Comparison of ENCODE assay signal across 1 cellular context in the genomic region with DNA sequence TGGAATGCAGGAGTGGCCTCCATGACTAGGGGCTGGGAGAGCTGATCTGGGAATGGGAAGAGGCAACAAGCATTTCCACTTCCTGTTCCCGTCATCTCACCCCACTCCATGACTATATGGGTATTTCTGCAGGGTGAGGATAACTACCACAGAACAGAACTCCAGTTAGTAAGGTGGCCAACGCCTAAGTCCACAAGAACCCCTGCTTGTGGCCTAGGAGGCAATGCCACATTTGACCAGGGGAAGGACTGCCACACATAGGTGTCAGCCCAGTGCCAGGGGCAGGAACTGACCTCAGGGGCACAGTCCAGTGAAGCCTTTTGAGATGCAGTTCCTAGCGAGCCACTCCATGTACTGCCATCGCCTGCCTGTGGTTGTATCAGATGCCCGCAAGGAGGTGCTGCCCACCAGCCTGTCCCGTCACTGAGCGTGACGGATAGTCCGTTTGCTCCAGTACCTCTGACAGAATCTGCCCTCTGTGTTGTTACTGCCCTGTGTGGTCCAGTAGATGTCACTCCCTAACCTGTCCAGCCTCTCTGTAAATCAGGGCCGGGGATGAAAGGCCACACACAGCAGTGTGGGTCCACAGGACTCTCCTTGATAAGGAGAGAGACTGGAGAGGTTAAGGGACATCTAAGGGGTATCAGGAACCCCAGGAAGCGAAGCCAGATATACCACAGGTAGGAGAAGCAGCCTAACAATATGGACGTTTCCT.
A peak's percentile ranks its signal among the peaks of the same experiment; 100 is the strongest.
TF ChIP-seq lines count a peak whose summit lies in the region.

No MANE protein-coding gene starts in this region.

TF ChIP-seq in HepG2, 621 proteins besides CTCF, POLR2A, EP300 and RAD21 (continued from another document and continues in another):
- TF ChIP-seq, protein P1, sequence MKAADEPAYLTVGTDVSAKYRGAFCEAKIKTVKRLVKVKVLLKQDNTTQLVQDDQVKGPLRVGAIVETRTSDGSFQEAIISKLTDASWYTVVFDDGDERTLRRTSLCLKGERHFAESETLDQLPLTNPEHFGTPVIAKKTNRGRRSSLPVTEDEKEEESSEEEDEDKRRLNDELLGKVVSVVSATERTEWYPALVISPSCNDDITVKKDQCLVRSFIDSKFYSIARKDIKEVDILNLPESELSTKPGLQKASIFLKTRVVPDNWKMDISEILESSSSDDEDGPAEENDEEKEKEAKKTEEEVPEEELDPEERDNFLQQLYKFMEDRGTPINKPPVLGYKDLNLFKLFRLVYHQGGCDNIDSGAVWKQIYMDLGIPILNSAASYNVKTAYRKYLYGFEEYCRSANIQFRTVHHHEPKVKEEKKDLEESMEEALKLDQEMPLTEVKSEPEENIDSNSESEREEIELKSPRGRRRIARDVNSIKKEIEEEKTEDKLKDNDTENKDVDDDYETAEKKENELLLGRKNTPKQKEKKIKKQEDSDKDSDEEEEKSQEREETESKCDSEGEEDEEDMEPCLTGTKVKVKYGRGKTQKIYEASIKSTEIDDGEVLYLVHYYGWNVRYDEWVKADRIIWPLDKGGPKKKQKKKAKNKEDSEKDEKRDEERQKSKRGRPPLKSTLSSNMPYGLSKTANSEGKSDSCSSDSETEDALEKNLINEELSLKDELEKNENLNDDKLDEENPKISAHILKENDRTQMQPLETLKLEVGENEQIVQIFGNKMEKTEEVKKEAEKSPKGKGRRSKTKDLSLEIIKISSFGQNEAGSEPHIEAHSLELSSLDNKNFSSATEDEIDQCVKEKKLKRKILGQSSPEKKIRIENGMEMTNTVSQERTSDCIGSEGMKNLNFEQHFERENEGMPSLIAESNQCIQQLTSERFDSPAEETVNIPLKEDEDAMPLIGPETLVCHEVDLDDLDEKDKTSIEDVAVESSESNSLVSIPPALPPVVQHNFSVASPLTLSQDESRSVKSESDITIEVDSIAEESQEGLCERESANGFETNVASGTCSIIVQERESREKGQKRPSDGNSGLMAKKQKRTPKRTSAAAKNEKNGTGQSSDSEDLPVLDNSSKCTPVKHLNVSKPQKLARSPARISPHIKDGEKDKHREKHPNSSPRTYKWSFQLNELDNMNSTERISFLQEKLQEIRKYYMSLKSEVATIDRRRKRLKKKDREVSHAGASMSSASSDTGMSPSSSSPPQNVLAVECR (CRISPR knock-in tag; IDR thresholded peaks at IDR 0.05; ENCODE audit: borderline replicate concordance) = peak; percentile 53; the same call in 1 of the 2 replicates
- TF ChIP-seq ZNF616 (CRISPR knock-in tag; IDR thresholded peaks at IDR 0.05; ENCODE audit: low read depth) = 0 out of 2 replicates have a peak, but pooled peaks have one; percentile 54
- TF ChIP-seq BHLHE40 (IDR thresholded peaks at IDR 0.05; ENCODE audit: low read length) = 0 out of 2 replicates have a peak, but pooled peaks have one; percentile 28
- TF ChIP-seq ESRRA (CRISPR knock-in tag; IDR thresholded peaks at IDR 0.05; ENCODE audit: low read depth) = peak; percentile 22; the same call in 1 of the 2 replicates
- TF ChIP-seq, protein P2, sequence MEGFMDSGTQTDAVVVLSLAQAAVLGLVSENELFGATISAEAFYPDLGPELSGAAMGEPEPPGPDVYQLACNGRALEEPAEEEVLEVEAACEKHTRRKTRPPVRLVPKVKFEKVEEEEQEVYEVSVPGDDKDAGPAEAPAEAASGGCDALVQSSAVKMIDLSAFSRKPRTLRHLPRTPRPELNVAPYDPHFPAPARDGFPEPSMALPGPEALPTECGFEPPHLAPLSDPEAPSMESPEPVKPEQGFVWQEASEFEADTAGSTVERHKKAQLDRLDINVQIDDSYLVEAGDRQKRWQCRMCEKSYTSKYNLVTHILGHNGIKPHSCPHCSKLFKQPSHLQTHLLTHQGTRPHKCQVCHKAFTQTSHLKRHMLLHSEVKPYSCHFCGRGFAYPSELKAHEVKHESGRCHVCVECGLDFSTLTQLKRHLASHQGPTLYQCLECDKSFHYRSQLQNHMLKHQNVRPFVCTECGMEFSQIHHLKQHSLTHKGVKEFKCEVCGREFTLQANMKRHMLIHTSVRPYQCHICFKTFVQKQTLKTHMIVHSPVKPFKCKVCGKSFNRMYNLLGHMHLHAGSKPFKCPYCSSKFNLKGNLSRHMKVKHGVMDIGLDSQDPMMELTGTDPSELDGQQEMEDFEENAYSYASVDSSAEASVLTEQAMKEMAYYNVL (CRISPR knock-in tag; IDR thresholded peaks at IDR 0.05; ENCODE audit: borderline replicate concordance) = 0 out of 2 replicates have a peak, but pooled peaks have one; percentile 56
- TF ChIP-seq MED13 (CRISPR knock-in tag; IDR thresholded peaks at IDR 0.05) = no peak
- no peak for TF ChIP-seq PAF1 (CRISPR knock-in tag; IDR thresholded peaks at IDR 0.05)
- TF ChIP-seq MYC (CRISPR knock-in tag; IDR thresholded peaks at IDR 0.05; ENCODE audit: borderline replicate concordance) = peak; percentile 44; the same call in 1 of the 2 replicates
- TF ChIP-seq PITX1 (CRISPR knock-in tag; IDR thresholded peaks at IDR 0.05) = peak; percentile 33; the same call in 1 of the 2 replicates
- no peak for TF ChIP-seq FOXP1 (IDR thresholded peaks at IDR 0.05)
- TF ChIP-seq FOXP1 (CRISPR knock-in tag; IDR thresholded peaks at IDR 0.05) = peak; percentile 38; the same call in 1 of the 2 replicates
- TF ChIP-seq ADNP (CRISPR knock-in tag; IDR thresholded peaks at IDR 0.05) = peak; percentile 7; the same call in 1 of the 2 replicates
- peak; percentile 59; the same call in 1 of the 2 replicates for TF ChIP-seq ZNF292 (CRISPR knock-in tag; IDR thresholded peaks at IDR 0.05; ENCODE audit: borderline replicate concordance, low read depth)
- TF ChIP-seq DMAP1 (CRISPR knock-in tag; IDR thresholded peaks at IDR 0.05) = peak; percentile 58; the same call in 1 of the 2 replicates
- TF ChIP-seq, protein P3, sequence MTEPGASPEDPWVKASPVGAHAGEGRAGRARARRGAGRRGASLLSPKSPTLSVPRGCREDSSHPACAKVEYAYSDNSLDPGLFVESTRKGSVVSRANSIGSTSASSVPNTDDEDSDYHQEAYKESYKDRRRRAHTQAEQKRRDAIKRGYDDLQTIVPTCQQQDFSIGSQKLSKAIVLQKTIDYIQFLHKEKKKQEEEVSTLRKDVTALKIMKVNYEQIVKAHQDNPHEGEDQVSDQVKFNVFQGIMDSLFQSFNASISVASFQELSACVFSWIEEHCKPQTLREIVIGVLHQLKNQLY (CRISPR knock-in tag; IDR thresholded peaks at IDR 0.05) = no peak; the same call in 1 of the 2 replicates
- TF ChIP-seq FOXK2 (IDR thresholded peaks at IDR 0.05) = peak; percentile 44
- peak; percentile 41 for TF ChIP-seq YY1 (IDR thresholded peaks at IDR 0.05; ENCODE audit: insufficient read depth, insufficient replicate concordance, low read depth, low read length)
- peak; percentile 76 for TF ChIP-seq THAP11 (CRISPR knock-in tag; IDR thresholded peaks at IDR 0.05)
- peak; percentile 84 for TF ChIP-seq SALL1 (CRISPR knock-in tag; IDR thresholded peaks at IDR 0.05)
- TF ChIP-seq NCOR1 (IDR thresholded peaks at IDR 0.05; ENCODE audit: borderline replicate concordance, low read length) = no peak
- peak; percentile 60 for TF ChIP-seq GABPB1 (CRISPR knock-in tag; IDR thresholded peaks at IDR 0.05)
- TF ChIP-seq ZNF83 (CRISPR knock-in tag; IDR thresholded peaks at IDR 0.05; ENCODE audit: borderline replicate concordance) = peak; percentile 37; the same call in 1 of the 2 replicates
- TF ChIP-seq KLF16 (CRISPR knock-in tag; IDR thresholded peaks at IDR 0.05) = peak in 1 of 2 experiments; percentile 44; a peak in 2 of 4 replicates
- no peak for TF ChIP-seq ZNF468 (CRISPR knock-in tag; IDR thresholded peaks at IDR 0.05)
- TF ChIP-seq PLRG1 (conservative IDR thresholded peaks at IDR 0.05) = no peak
- TF ChIP-seq SIX1 (CRISPR knock-in tag; IDR thresholded peaks at IDR 0.05; ENCODE audit: borderline replicate concordance) = 0 out of 2 replicates have a peak, but pooled peaks have one; percentile 13
- no peak for TF ChIP-seq MED8 (CRISPR knock-in tag; IDR thresholded peaks at IDR 0.05; ENCODE audit: insufficient replicate concordance)
- TF ChIP-seq SIN3A (IDR thresholded peaks at IDR 0.05; ENCODE audit: borderline replicate concordance, low read depth, low read length) = peak; percentile 65; the same call in 1 of the 2 replicates
- TF ChIP-seq, protein P4, sequence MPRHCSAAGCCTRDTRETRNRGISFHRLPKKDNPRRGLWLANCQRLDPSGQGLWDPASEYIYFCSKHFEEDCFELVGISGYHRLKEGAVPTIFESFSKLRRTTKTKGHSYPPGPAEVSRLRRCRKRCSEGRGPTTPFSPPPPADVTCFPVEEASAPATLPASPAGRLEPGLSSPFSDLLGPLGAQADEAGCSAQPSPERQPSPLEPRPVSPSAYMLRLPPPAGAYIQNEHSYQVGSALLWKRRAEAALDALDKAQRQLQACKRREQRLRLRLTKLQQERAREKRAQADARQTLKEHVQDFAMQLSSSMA (CRISPR knock-in tag; IDR thresholded peaks at IDR 0.05) = peak; percentile 65; the same call in 1 of the 2 replicates
- TF ChIP-seq, protein P5, sequence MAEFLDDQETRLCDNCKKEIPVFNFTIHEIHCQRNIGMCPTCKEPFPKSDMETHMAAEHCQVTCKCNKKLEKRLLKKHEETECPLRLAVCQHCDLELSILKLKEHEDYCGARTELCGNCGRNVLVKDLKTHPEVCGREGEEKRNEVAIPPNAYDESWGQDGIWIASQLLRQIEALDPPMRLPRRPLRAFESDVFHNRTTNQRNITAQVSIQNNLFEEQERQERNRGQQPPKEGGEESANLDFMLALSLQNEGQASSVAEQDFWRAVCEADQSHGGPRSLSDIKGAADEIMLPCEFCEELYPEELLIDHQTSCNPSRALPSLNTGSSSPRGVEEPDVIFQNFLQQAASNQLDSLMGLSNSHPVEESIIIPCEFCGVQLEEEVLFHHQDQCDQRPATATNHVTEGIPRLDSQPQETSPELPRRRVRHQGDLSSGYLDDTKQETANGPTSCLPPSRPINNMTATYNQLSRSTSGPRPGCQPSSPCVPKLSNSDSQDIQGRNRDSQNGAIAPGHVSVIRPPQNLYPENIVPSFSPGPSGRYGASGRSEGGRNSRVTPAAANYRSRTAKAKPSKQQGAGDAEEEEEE (CRISPR knock-in tag; IDR thresholded peaks at IDR 0.05; ENCODE audit: borderline replicate concordance) = no peak
- TF ChIP-seq REPIN1 (CRISPR knock-in tag; IDR thresholded peaks at IDR 0.05; ENCODE audit: borderline replicate concordance, low read depth) = peak; percentile 92
- 0 out of 2 replicates have a peak, but pooled peaks have one; percentile 67 for TF ChIP-seq ZNF138 (CRISPR knock-in tag; IDR thresholded peaks at IDR 0.05; ENCODE audit: low read depth)
- TF ChIP-seq TOPORS (CRISPR knock-in tag; IDR thresholded peaks at IDR 0.05) = peak; percentile 75; the same call in 1 of the 2 replicates
- 0 out of 2 replicates have a peak, but pooled peaks have one; percentile 35 for TF ChIP-seq SALL2 (CRISPR knock-in tag; IDR thresholded peaks at IDR 0.05)
- 0 out of 2 replicates have a peak, but pooled peaks have one; percentile 49 for TF ChIP-seq ZNF792 (CRISPR knock-in tag; IDR thresholded peaks at IDR 0.05)
- TF ChIP-seq SATB2 (CRISPR knock-in tag; IDR thresholded peaks at IDR 0.05) = no peak
- TF ChIP-seq, protein P6, sequence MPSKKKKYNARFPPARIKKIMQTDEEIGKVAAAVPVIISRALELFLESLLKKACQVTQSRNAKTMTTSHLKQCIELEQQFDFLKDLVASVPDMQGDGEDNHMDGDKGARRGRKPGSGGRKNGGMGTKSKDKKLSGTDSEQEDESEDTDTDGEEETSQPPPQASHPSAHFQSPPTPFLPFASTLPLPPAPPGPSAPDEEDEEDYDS (CRISPR knock-in tag; IDR thresholded peaks at IDR 0.05) = peak; percentile 33; the same call in 1 of the 2 replicates
- TF ChIP-seq NAIF1 (CRISPR knock-in tag; IDR thresholded peaks at IDR 0.05; ENCODE audit: borderline replicate concordance) = no peak
- TF ChIP-seq, protein P7, sequence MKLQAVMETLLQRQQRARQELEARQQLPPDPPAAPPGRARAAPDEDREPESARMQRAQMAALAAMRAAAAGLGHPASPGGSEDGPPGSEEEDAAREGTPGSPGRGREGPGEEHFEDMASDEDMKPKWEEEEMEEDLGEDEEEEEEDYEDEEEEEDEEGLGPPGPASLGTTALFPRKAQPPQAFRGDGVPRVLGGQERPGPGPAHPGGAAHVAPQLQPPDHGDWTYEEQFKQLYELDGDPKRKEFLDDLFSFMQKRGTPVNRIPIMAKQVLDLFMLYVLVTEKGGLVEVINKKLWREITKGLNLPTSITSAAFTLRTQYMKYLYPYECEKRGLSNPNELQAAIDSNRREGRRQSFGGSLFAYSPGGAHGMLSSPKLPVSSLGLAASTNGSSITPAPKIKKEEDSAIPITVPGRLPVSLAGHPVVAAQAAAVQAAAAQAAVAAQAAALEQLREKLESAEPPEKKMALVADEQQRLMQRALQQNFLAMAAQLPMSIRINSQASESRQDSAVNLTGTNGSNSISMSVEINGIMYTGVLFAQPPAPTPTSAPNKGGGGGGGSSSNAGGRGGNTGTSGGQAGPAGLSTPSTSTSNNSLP (IDR thresholded peaks at IDR 0.05; ENCODE audit: low read depth, low read length) = peak; percentile 47; the same call in 1 of the 2 replicates
- TF ChIP-seq ISL2 (CRISPR knock-in tag; IDR thresholded peaks at IDR 0.05) = no peak
- TF ChIP-seq ZNF33A (CRISPR knock-in tag; IDR thresholded peaks at IDR 0.05; ENCODE audit: borderline replicate concordance) = no peak
- TF ChIP-seq, protein P8, sequence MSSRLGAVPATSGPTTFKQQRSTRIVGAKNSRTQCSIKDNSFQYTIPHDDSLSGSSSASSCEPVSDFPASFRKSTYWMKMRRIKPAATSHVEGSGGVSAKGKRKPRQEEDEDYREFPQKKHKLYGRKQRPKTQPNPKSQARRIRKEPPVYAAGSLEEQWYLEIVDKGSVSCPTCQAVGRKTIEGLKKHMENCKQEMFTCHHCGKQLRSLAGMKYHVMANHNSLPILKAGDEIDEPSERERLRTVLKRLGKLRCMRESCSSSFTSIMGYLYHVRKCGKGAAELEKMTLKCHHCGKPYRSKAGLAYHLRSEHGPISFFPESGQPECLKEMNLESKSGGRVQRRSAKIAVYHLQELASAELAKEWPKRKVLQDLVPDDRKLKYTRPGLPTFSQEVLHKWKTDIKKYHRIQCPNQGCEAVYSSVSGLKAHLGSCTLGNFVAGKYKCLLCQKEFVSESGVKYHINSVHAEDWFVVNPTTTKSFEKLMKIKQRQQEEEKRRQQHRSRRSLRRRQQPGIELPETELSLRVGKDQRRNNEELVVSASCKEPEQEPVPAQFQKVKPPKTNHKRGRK (CRISPR knock-in tag; IDR thresholded peaks at IDR 0.05) = no peak
- peak; percentile 55; the same call in 1 of the 2 replicates for TF ChIP-seq PHF21A (CRISPR knock-in tag; IDR thresholded peaks at IDR 0.05)
- TF ChIP-seq DNMT3B (CRISPR knock-in tag; conservative IDR thresholded peaks at IDR 0.05) = no peak
- peak; percentile 49 for TF ChIP-seq PHF5A (CRISPR knock-in tag; IDR thresholded peaks at IDR 0.05; ENCODE audit: low read depth, unreplicated experiment)
- TF ChIP-seq ZNF572 (CRISPR knock-in tag; IDR thresholded peaks at IDR 0.05) = 0 out of 2 replicates have a peak, but pooled peaks have one; percentile 47
- no peak for TF ChIP-seq SOX6 (IDR thresholded peaks at IDR 0.05)
- TF ChIP-seq SOX6 (CRISPR knock-in tag; IDR thresholded peaks at IDR 0.05) = peak; percentile 73
- TF ChIP-seq GTF2F1 (IDR thresholded peaks at IDR 0.05; ENCODE audit: low read length) = no peak
